In the genomic region with DNA sequence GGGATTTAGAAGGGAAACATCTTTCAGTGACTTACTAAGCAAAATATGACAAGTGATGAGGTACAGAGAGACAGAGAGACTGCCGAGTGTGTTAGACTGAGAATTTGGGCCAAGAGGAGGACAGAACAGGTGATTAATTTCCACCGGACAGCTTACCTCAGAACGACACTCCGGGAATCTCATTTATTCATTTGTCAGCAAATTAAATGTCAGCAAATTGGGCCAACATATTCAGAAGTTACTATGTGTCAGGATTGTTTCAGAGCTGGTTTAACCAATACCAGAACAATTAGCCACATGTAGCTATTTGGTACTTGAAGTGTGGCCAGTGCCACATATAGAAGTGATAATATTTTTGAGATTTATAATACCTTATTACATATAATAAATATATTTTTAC, we compare ENCODE assay signal across 2 cellular contexts.
TF ChIP-seq lines count a peak whose summit lies in the region.

No MANE protein-coding gene starts in this region.

TF ChIP-seq in HepG2, 621 proteins besides CTCF, POLR2A, EP300 and RAD21:
- TF ChIP-seq ZNF326 (CRISPR knock-in tag; IDR thresholded peaks at IDR 0.05; ENCODE audit: borderline replicate concordance) (no peak), MAFF (IDR thresholded peaks at IDR 0.05; ENCODE audit: low read depth, low read length) (peak; percentile 84), MAFK (conservative IDR thresholded peaks at IDR 0.05 in 1 of 2, IDR thresholded peaks at IDR 0.05 in 1 of 2; ENCODE audit: low read length in 2 of 2) (peak; percentile 48 to 87; a peak in 3 of 4 replicates), GZF1 (CRISPR knock-in tag; IDR thresholded peaks at IDR 0.05) (no peak)

TF ChIP-seq in K562, 482 proteins besides CTCF, POLR2A, EP300 and RAD21:
- TF ChIP-seq NFATC3 (IDR thresholded peaks at IDR 0.05) (no peak), JUNB (CRISPR knock-in tag; conservative IDR thresholded peaks at IDR 0.05) (no peak), MAFF (IDR thresholded peaks at IDR 0.05; ENCODE audit: low read length) (0 out of 2 replicates have a peak, but pooled peaks have one; percentile 12), HCFC1 (IDR thresholded peaks at IDR 0.05; ENCODE audit: low read depth, low read length) (no peak), PHF8 (IDR thresholded peaks at IDR 0.05; ENCODE audit: borderline replicate concordance, low read length) (no peak), ZNF584 (CRISPR knock-in tag; IDR thresholded peaks at IDR 0.05; ENCODE audit: low read depth) (no peak)
- TF ChIP-seq, protein P1, sequence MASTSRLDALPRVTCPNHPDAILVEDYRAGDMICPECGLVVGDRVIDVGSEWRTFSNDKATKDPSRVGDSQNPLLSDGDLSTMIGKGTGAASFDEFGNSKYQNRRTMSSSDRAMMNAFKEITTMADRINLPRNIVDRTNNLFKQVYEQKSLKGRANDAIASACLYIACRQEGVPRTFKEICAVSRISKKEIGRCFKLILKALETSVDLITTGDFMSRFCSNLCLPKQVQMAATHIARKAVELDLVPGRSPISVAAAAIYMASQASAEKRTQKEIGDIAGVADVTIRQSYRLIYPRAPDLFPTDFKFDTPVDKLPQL (IDR thresholded peaks at IDR 0.05; ENCODE audit: extremely low read depth, insufficient read length), result no peak
- TF ChIP-seq, protein P2, sequence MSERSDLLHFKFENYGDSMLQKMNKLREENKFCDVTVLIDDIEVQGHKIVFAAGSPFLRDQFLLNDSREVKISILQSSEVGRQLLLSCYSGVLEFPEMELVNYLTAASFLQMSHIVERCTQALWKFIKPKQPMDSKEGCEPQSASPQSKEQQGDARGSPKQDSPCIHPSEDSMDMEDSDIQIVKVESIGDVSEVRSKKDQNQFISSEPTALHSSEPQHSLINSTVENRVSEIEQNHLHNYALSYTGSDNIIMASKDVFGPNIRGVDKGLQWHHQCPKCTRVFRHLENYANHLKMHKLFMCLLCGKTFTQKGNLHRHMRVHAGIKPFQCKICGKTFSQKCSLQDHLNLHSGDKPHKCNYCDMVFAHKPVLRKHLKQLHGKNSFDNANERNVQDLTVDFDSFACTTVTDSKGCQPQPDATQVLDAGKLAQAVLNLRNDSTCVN (CRISPR knock-in tag; IDR thresholded peaks at IDR 0.05), result no peak
TF ChIP-seq in K562: peak in this region for 1.
